In the genomic region with DNA sequence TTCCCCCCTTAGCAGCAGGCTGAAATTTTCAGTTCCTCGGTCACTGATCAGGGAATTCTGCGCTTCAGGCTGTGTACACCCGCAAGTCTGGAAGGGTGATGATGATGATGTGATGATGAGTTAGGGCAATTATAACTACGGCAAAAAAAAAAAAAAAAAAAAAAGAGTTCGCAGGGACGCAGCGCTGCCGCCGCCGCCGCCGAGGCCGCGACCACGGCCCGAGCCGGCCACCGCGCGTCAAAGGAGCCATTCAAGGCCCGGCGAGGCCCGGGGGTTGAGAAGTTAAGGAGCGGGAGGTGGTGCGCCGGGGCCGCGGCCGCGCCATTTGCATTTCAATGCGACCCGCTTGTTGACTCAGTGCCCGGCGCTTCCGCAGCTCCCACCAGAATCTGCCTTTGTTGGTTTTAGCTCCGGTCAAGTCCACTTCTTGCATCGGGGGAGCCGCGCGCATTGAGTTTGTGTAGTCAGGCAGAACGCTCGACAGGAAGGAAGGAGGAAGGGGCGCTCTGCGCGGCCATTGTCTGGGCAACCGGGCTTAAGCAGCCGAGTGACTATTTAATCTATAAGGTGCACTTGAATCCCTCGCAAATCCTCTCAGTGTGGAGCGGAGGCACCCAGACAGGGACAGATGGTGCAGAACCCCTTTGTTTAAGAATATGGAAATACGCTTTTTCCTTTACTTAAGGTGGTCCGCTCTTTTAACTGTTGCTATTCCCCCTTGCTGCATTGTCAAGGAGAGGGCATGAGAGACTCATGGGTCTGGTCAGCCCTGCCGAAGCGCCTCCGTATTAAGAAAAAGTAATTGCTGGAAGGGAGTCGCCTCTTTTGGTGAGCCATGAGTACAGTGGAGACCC, we compare ENCODE assay signal across 8 cellular contexts.
DNase-seq lines count a peak whose midpoint lies in the region; ATAC-seq and TF ChIP-seq lines count a peak whose summit lies in the region.

No MANE protein-coding gene starts in this region.

- POLR2A ChIA-PET in activated naive CD8-positive, alpha-beta T cell treated with anti-CD3 and anti-CD28 coated beads, Interleukin-2, amount 10 ng/mL, durations not matched to agents 7 days and 5 days (lab: Charles Lee) = interaction anchor here (1.1 kb wide), 1 partner anchor 109 kb away, joined by 3 read pairs; a partner anchor contains a TSS

- peaks cover 6% of the 10 kb centered on the region for H3K27me3 Mint-ChIP-seq in activated naive CD8-positive, alpha-beta T cell treated with anti-CD3 and anti-CD28 coated beads, Interleukin-2, amount 10 ng/mL, durations not matched to agents 7 days and 5 days

- H3K27me3 ChIP-seq in neuron (ENCODE audit: insufficient read depth, low read length) = no peaks in the 10 kb centered on the region

- peaks cover 14% of the 10 kb centered on the region for H3K4me1 ChIP-seq in neuron (ENCODE audit: insufficient read depth, low read length)

- H3K27ac Mint-ChIP-seq in activated naive CD8-positive, alpha-beta T cell treated with anti-CD3 and anti-CD28 coated beads, Interleukin-2, amount 10 ng/mL, durations not matched to agents 7 days and 5 days = peak overlapping the region; percentile 84

- DNase-seq in GM12865 (ENCODE audit: low read depth) (peak; percentile 58), NCI-H345 treated with DMSO at 0.1 percent for 48 hours (lab: John Stamatoyannopoulos, UW; ENCODE audit: unreplicated experiment) (peak; percentile 42), head of caudate nucleus (peak; percentile 13 to 80 (median 58)), COLO829 (ENCODE audit: low spot score) (no peak), UCSD-AML1 (lab: John Stamatoyannopoulos, UW; ENCODE audit: unreplicated experiment) (no peak)
- DNase-seq in activated naive CD8-positive, alpha-beta T cell treated with anti-CD3 and anti-CD28 coated beads, Interleukin-2, amount 10 ng/mL, durations not matched to agents 7 days and 5 days = peak; percentile 61

- H3K4me3 ChIP-seq in GM12865 (ENCODE audit: low read depth, low read length) (peak overlapping the region; percentile 48), neuron (ENCODE audit: low read length) (peak overlapping the region; percentile 48)

- H3K4me3 Mint-ChIP-seq in activated naive CD8-positive, alpha-beta T cell treated with anti-CD3 and anti-CD28 coated beads, Interleukin-2, amount 10 ng/mL, durations not matched to agents 7 days and 5 days = peak overlapping the region; percentile 95

- peak overlapping the region; percentile 74 for H2AFZ ChIP-seq in neuron (ENCODE audit: low read depth, low read length)

- H3K9me3 Mint-ChIP-seq in activated naive CD8-positive, alpha-beta T cell treated with anti-CD3 and anti-CD28 coated beads, Interleukin-2, amount 10 ng/mL, durations not matched to agents 7 days and 5 days = peaks cover 3% of the 10 kb centered on the region

- H3K9me3 ChIP-seq in neuron (ENCODE audit: low read length) = peaks cover 2% of the 10 kb centered on the region

- peaks cover 14% of the 10 kb centered on the region for H3K4me1 Mint-ChIP-seq in activated naive CD8-positive, alpha-beta T cell treated with anti-CD3 and anti-CD28 coated beads, Interleukin-2, amount 10 ng/mL, durations not matched to agents 7 days and 5 days

- H3K36me3 Mint-ChIP-seq in activated naive CD8-positive, alpha-beta T cell treated with anti-CD3 and anti-CD28 coated beads, Interleukin-2, amount 10 ng/mL, durations not matched to agents 7 days and 5 days = peaks cover 5% of the 10 kb centered on the region

- H3K36me3 ChIP-seq in neuron (ENCODE audit: insufficient read depth, low read length) = no peaks in the 10 kb centered on the region

- TF ChIP-seq CTCF in GM12865 (IDR thresholded peaks at IDR 0.05; ENCODE audit: insufficient read depth, low read depth, low read length, missing control alignments) = no peak

- intact Hi-C loops in head of caudate nucleus (cut with DNase I) = loop anchor here (10.0 kb wide), 1 partner anchor 111 kb away; a partner anchor contains a TSS

- peak; percentile 52 for ATAC-seq in HG02623 (IDR thresholded peaks at IDR 0.05; ENCODE audit: unreplicated experiment)
- ATAC-seq in activated naive CD8-positive, alpha-beta T cell treated with anti-CD3 and anti-CD28 coated beads, Interleukin-2, amount 10 ng/mL, durations not matched to agents 7 days and 5 days (ENCODE audit: low read depth) = peak; percentile 55

Comparison
In these comparisons a context has a peak if more than half of its experiments do, and no peak if none do; other contexts are left out.
1. DNase-seq: peak in GM12865 (single experiment), NCI-H345 treated with DMSO at 0.1 percent for 48 hours (single experiment), activated naive CD8-positive, alpha-beta T cell treated with anti-CD3 and anti-CD28 coated beads, Interleukin-2, amount 10 ng/mL, durations not matched to agents 7 days and 5 days (single experiment) and head of caudate nucleus (42 of 42); none in COLO829 (single experiment) and UCSD-AML1 (single experiment).